In genomic region chr17:66200685-66201092, GRCh38 we compare ENCODE assay signal across 1 cellular context.
TF ChIP-seq lines count a peak whose summit lies in the region.

No MANE protein-coding gene starts in this region.

TF ChIP-seq in HEK293, 187 proteins besides CTCF, POLR2A, EP300 and RAD21 (continued from another document and continues in another):
- TF ChIP-seq PRDM2 (tag by site-specific recombination; IDR thresholded peaks at IDR 0.05; ENCODE audit: borderline replicate concordance) = no peak
- TF ChIP-seq ZNF24 (tag by site-specific recombination; IDR thresholded peaks at IDR 0.05) = peak; percentile 47; the same call in 1 of the 2 replicates
- TF ChIP-seq ZNF366 (tag by site-specific recombination; conservative IDR thresholded peaks at IDR 0.05) = 0 out of 2 replicates have a peak, but pooled peaks have one; percentile 28
- TF ChIP-seq TRIM28 (IDR thresholded peaks at IDR 0.05; ENCODE audit: borderline replicate concordance, low read length) = peak; percentile 59; the same call in 1 of the 2 replicates
- no peak for TF ChIP-seq ZNF701 (tag by site-specific recombination; IDR thresholded peaks at IDR 0.05)
- TF ChIP-seq ZNF792 (tag by site-specific recombination; IDR thresholded peaks at IDR 0.05) = peak; percentile 79
- TF ChIP-seq ZNF785 (tag by site-specific recombination; IDR thresholded peaks at IDR 0.05) = 0 out of 2 replicates have a peak, but pooled peaks have one; percentile 55
- no peak for TF ChIP-seq ZBTB44 (tag by site-specific recombination; IDR thresholded peaks at IDR 0.05)
- TF ChIP-seq ZNF239 (tag by site-specific recombination; IDR thresholded peaks at IDR 0.05) = peak; percentile 47; the same call in 1 of the 2 replicates
- peak; percentile 100 for TF ChIP-seq ZSCAN4 (tag by site-specific recombination; IDR thresholded peaks at IDR 0.05)
- TF ChIP-seq ZFP69B (tag by site-specific recombination; IDR thresholded peaks at IDR 0.05) = 0 out of 2 replicates have a peak, but pooled peaks have one; percentile 58
- 0 out of 2 replicates have a peak, but pooled peaks have one; percentile 58 for TF ChIP-seq ZNF600 (tag by site-specific recombination; IDR thresholded peaks at IDR 0.05)
- peak; percentile 54 for TF ChIP-seq ZNF76 (tag by site-specific recombination; IDR thresholded peaks at IDR 0.05; ENCODE audit: borderline replicate concordance, low read depth)
- TF ChIP-seq ZNF324 (tag by site-specific recombination; IDR thresholded peaks at IDR 0.05) = peak; percentile 84; the same call in 1 of the 2 replicates
- no peak for TF ChIP-seq ZNF704 (tag by site-specific recombination; IDR thresholded peaks at IDR 0.05)
- TF ChIP-seq ZNF157 (tag by site-specific recombination; IDR thresholded peaks at IDR 0.05) = 0 out of 2 replicates have a peak, but pooled peaks have one; percentile 43
- TF ChIP-seq ZNF596 (tag by site-specific recombination; IDR thresholded peaks at IDR 0.05) = no peak
- TF ChIP-seq OVOL3 (tag by site-specific recombination; IDR thresholded peaks at IDR 0.05) = 0 out of 2 replicates have a peak, but pooled peaks have one; percentile 14
- 0 out of 2 replicates have a peak, but pooled peaks have one; percentile 43 for TF ChIP-seq SCRT2 (tag by site-specific recombination; IDR thresholded peaks at IDR 0.05)
- TF ChIP-seq ZNF670 (tag by site-specific recombination; IDR thresholded peaks at IDR 0.05; ENCODE audit: low read depth) = no peak; the same call in 1 of the 2 replicates
- TF ChIP-seq YY1 (tag by site-specific recombination; IDR thresholded peaks at IDR 0.05) = no peak
- TF ChIP-seq ZNF391 (tag by site-specific recombination; IDR thresholded peaks at IDR 0.05; ENCODE audit: borderline replicate concordance, low read depth) = peak; percentile 95; the same call in 1 of the 2 replicates
- peak; percentile 88 for TF ChIP-seq ZNF501 (tag by site-specific recombination; IDR thresholded peaks at IDR 0.05)
- 0 out of 2 replicates have a peak, but pooled peaks have one; percentile 69 for TF ChIP-seq ZNF302 (tag by site-specific recombination; IDR thresholded peaks at IDR 0.05; ENCODE audit: low read depth)
- peak; percentile 86 for TF ChIP-seq SP7 (tag by site-specific recombination; IDR thresholded peaks at IDR 0.05)
- peak; percentile 87 for TF ChIP-seq KLF8 (tag by site-specific recombination; IDR thresholded peaks at IDR 0.05)
- peak; percentile 97 for TF ChIP-seq ZNF2 (tag by site-specific recombination; IDR thresholded peaks at IDR 0.05)
- no peak for TF ChIP-seq HOXC10 (CRISPR knock-in tag; IDR thresholded peaks at IDR 0.05)
- TF ChIP-seq ZXDB (tag by site-specific recombination; IDR thresholded peaks at IDR 0.05) = peak; percentile 85
- TF ChIP-seq ZBTB17 (tag by site-specific recombination; IDR thresholded peaks at IDR 0.05) = peak; percentile 58
- peak; percentile 79 for TF ChIP-seq ZNF18 (tag by site-specific recombination; IDR thresholded peaks at IDR 0.05)
- peak; percentile 83 for TF ChIP-seq ZFHX2 (tag by site-specific recombination; conservative IDR thresholded peaks at IDR 0.05)
- peak; percentile 45; the same call in 1 of the 2 replicates for TF ChIP-seq ZBTB20 (tag by site-specific recombination; IDR thresholded peaks at IDR 0.05)
- peak; percentile 92 for TF ChIP-seq ZNF580 (tag by site-specific recombination; IDR thresholded peaks at IDR 0.05)
- no peak for TF ChIP-seq GLIS1 (tag by site-specific recombination; IDR thresholded peaks at IDR 0.05)
- TF ChIP-seq ZNF639 (tag by site-specific recombination; IDR thresholded peaks at IDR 0.05) = peak; percentile 77; the same call in 1 of the 2 replicates
- TF ChIP-seq ZNF26 (tag by site-specific recombination; IDR thresholded peaks at IDR 0.05) = no peak
- TF ChIP-seq KLF1 (tag by site-specific recombination; IDR thresholded peaks at IDR 0.05) = peak; percentile 20; the same call in 1 of the 2 replicates
- TF ChIP-seq ZNF610 (tag by site-specific recombination; IDR thresholded peaks at IDR 0.05; ENCODE audit: borderline replicate concordance) = no peak
- TF ChIP-seq ZSCAN30 (tag by site-specific recombination; IDR thresholded peaks at IDR 0.05) = no peak
- TF ChIP-seq FEZF1 (tag by site-specific recombination; IDR thresholded peaks at IDR 0.05) = no peak
- peak; percentile 76 for TF ChIP-seq YY2 (tag by site-specific recombination; IDR thresholded peaks at IDR 0.05)
- TF ChIP-seq ZNF660 (tag by site-specific recombination; IDR thresholded peaks at IDR 0.05) = peak; percentile 7; the same call in 1 of the 2 replicates
- TF ChIP-seq ZNF335 (tag by site-specific recombination; conservative IDR thresholded peaks at IDR 0.05) = peak; percentile 35; the same call in 1 of the 2 replicates
- TF ChIP-seq ZNF629 (tag by site-specific recombination; IDR thresholded peaks at IDR 0.05) = peak; percentile 57; the same call in 1 of the 2 replicates
- TF ChIP-seq ZSCAN18 (tag by site-specific recombination; IDR thresholded peaks at IDR 0.05) = peak; percentile 96
- peak; percentile 86 for TF ChIP-seq ZBTB26 (tag by site-specific recombination; optimal IDR thresholded peaks at IDR 0.05)
- peak; percentile 92 for TF ChIP-seq SCRT1 (tag by site-specific recombination; IDR thresholded peaks at IDR 0.05; ENCODE audit: borderline replicate concordance)
